9 cellular contexts compared by ENCODE assay signal in genomic region chr10:131350245-131350644, GRCh38. TPM values are rescaled to one million over a fixed set of nuclear protein-coding genes. Genes with fewer than 3 reads are reported as not detected.
"Had no signal": no experiment of that assay in that cellular context is flagged by ENCODE, and none has a peak within 500 bp of the region (broad histone marks: within the 10 kb centered on the region; RNA-seq: fewer than 3 reads in every experiment).

No MANE protein-coding gene starts in this region.

- H3K9me3 ChIP-seq: HAP-1 had no signal

- H3K4me3 ChIP-seq: HAP-1 had no signal

- H3K27ac Mint-ChIP-seq: IgD-negative memory B cell had no signal

- H3K4me1 Mint-ChIP-seq: IgD-negative memory B cell had no signal

- H3K36me3 Mint-ChIP-seq: IgD-negative memory B cell had no signal

- ATAC-seq: HepG2 had no signal

- DNase-seq: GOT3, Karpas-422, KBM-7 had no signal

- H3K27ac ChIP-seq: HL-60, KMS-11 had no signal

- H3K36me3 ChIP-seq: HAP-1 had no signal

- H3K4me1 ChIP-seq: HAP-1 had no signal

RNA-seq across cellular contexts. Expression of gene TCERG1L, which starts 38.7 kb away (rescaled TPM):
- total RNA-seq: HepG2, HT1080 had no signal
